In genomic region chr7:71984348-71984747, GRCh38 we compare ENCODE assay signal across 31 cellular contexts.
"Had no signal": no experiment of that assay in that cellular context is flagged by ENCODE, and none has a peak within 500 bp of the region (broad histone marks: within the 10 kb centered on the region; RNA-seq: fewer than 3 reads in every experiment).

No MANE protein-coding gene starts in this region.

- H3K4me2 ChIP-seq: KMS-11 had no signal

- H3K27ac ChIP-seq: KMS-11 had no signal

- H3K4me3 ChIP-seq: MG63 had no signal

- H3K36me3 ChIP-seq: MG63 had no signal

- H3K9ac ChIP-seq: KMS-11 had no signal

- H3K27me3 ChIP-seq: MG63 had no signal

- DNase-seq: Karpas-422, Kasumi-1, MG63, MM.1S, MV-4-11, NCI-H1048, NCI-H1092, NCI-H1092 treated with DMSO at 0.1 percent for 48 hours, NCI-H1105, NCI-H1105 treated with DMSO at 0.1 percent for 48 hours, NCI-H1417 treated with DMSO at 0.1 percent for 48 hours, NCI-H1436, NCI-H1436 treated with DMSO at 0.1 percent for 48 hours, NCI-H146, NCI-H1694, NCI-H1694 treated with DMSO at 0.1 percent for 48 hours, NCI-H1930, NCI-H2029, NCI-H2029 treated with DMSO at 0.1 percent for 48 hours, NCI-H2081, NCI-H2081 treated with DMSO at 0.1 percent for 48 hours, NCI-H2107, NCI-H2171, NCI-H2171 treated with DMSO at 0.1 percent for 48 hours, NCI-H2227 treated with DMSO at 0.1 percent for 48 hours, NCI-H226, NCI-H345, NCI-H446, NCI-H446 treated with DMSO at 0.1 percent for 48 hours, NCI-H510A had no signal

- H3K9me3 ChIP-seq: MG63 had no signal
